ENCODE assay signal across 2 cellular contexts in the genomic region with DNA sequence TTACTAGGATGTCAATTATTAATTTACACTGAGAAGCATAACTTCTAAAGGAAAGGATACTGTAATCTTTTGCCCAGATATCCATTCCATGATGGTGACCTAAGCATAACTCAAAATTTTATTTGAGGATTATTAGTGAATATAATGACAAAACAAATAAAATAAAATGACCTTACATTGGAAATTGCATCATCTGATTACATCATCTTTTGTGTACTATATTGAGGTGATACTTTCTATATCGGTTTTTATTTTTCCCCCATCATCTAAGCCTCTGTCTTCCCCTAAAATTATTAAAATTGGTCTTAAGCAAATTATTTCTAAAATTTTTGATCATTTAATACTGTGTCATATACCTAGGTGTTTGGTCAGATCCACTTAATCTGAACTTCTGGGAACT.
A peak's percentile ranks its signal among the peaks of the same experiment; 100 is the strongest.
TF ChIP-seq lines count a peak whose summit lies in the region.

No MANE protein-coding gene starts in this region.

TF ChIP-seq in HepG2, 621 proteins besides CTCF, POLR2A, EP300 and RAD21:
- TF ChIP-seq USF2 (IDR thresholded peaks at IDR 0.05; ENCODE audit: low read depth, low read length) (no peak), USF2 (CRISPR knock-in tag; IDR thresholded peaks at IDR 0.05; ENCODE audit: borderline replicate concordance) (no peak), ZNF766 (CRISPR knock-in tag; IDR thresholded peaks at IDR 0.05; ENCODE audit: borderline replicate concordance) (no peak), ZNF24 (IDR thresholded peaks at IDR 0.05) (no peak), STAG1 (CRISPR knock-in tag; IDR thresholded peaks at IDR 0.05) (no peak), FOXK1 (CRISPR knock-in tag; IDR thresholded peaks at IDR 0.05; ENCODE audit: borderline replicate concordance, low read depth) (no peak), CEBPB (IDR thresholded peaks at IDR 0.05; ENCODE audit: borderline replicate concordance, low read depth, low read length) (0 out of 2 replicates have a peak, but pooled peaks have one; percentile 14), ATF7 (IDR thresholded peaks at IDR 0.05) (peak; percentile 86), ATF7 (CRISPR knock-in tag; IDR thresholded peaks at IDR 0.05) (no peak), DMTF1 (CRISPR knock-in tag; IDR thresholded peaks at IDR 0.05) (no peak)
TF ChIP-seq in HepG2: peak in this region for 2.

TF ChIP-seq in K562, 482 proteins besides CTCF, POLR2A, EP300 and RAD21:
- no peak for TF ChIP-seq NCOA6 (IDR thresholded peaks at IDR 0.05)
- peak; percentile 93 for TF ChIP-seq ATF3 (IDR thresholded peaks at IDR 0.05)
- no peak for TF ChIP-seq ATF3 (CRISPR knock-in tag; conservative IDR thresholded peaks at IDR 0.05)
- no peak for TF ChIP-seq NEUROD1 (IDR thresholded peaks at IDR 0.05; ENCODE audit: borderline replicate concordance, low read depth, low read length, partially characterized antibody)
- no peak for TF ChIP-seq BRD9 (IDR thresholded peaks at IDR 0.05; ENCODE audit: low read depth, partially characterized antibody)
- TF ChIP-seq, protein P1, sequence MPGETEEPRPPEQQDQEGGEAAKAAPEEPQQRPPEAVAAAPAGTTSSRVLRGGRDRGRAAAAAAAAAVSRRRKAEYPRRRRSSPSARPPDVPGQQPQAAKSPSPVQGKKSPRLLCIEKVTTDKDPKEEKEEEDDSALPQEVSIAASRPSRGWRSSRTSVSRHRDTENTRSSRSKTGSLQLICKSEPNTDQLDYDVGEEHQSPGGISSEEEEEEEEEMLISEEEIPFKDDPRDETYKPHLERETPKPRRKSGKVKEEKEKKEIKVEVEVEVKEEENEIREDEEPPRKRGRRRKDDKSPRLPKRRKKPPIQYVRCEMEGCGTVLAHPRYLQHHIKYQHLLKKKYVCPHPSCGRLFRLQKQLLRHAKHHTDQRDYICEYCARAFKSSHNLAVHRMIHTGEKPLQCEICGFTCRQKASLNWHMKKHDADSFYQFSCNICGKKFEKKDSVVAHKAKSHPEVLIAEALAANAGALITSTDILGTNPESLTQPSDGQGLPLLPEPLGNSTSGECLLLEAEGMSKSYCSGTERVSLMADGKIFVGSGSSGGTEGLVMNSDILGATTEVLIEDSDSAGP (CRISPR knock-in tag; IDR thresholded peaks at IDR 0.05), result no peak
- TF ChIP-seq ATF4 (CRISPR knock-in tag; IDR thresholded peaks at IDR 0.05), result 0 out of 2 replicates have a peak, but pooled peaks have one; percentile 23
- peak; percentile 78 for TF ChIP-seq CEBPB (tag; IDR thresholded peaks at IDR 0.05)
- no peak for TF ChIP-seq ZNF174 (CRISPR knock-in tag; IDR thresholded peaks at IDR 0.05)
- TF ChIP-seq, protein P2, sequence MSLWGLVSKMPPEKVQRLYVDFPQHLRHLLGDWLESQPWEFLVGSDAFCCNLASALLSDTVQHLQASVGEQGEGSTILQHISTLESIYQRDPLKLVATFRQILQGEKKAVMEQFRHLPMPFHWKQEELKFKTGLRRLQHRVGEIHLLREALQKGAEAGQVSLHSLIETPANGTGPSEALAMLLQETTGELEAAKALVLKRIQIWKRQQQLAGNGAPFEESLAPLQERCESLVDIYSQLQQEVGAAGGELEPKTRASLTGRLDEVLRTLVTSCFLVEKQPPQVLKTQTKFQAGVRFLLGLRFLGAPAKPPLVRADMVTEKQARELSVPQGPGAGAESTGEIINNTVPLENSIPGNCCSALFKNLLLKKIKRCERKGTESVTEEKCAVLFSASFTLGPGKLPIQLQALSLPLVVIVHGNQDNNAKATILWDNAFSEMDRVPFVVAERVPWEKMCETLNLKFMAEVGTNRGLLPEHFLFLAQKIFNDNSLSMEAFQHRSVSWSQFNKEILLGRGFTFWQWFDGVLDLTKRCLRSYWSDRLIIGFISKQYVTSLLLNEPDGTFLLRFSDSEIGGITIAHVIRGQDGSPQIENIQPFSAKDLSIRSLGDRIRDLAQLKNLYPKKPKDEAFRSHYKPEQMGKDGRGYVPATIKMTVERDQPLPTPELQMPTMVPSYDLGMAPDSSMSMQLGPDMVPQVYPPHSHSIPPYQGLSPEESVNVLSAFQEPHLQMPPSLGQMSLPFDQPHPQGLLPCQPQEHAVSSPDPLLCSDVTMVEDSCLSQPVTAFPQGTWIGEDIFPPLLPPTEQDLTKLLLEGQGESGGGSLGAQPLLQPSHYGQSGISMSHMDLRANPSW (CRISPR knock-in tag; IDR thresholded peaks at IDR 0.05), result no peak
- TF ChIP-seq ZFP30 (CRISPR knock-in tag; IDR thresholded peaks at IDR 0.05; ENCODE audit: borderline replicate concordance), result no peak
- TF ChIP-seq, protein P3, sequence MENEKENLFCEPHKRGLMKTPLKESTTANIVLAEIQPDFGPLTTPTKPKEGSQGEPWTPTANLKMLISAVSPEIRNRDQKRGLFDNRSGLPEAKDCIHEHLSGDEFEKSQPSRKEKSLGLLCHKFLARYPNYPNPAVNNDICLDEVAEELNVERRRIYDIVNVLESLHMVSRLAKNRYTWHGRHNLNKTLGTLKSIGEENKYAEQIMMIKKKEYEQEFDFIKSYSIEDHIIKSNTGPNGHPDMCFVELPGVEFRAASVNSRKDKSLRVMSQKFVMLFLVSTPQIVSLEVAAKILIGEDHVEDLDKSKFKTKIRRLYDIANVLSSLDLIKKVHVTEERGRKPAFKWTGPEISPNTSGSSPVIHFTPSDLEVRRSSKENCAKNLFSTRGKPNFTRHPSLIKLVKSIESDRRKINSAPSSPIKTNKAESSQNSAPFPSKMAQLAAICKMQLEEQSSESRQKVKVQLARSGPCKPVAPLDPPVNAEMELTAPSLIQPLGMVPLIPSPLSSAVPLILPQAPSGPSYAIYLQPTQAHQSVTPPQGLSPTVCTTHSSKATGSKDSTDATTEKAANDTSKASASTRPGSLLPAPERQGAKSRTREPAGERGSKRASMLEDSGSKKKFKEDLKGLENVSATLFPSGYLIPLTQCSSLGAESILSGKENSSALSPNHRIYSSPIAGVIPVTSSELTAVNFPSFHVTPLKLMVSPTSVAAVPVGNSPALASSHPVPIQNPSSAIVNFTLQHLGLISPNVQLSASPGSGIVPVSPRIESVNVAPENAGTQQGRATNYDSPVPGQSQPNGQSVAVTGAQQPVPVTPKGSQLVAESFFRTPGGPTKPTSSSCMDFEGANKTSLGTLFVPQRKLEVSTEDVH (IDR thresholded peaks at IDR 0.05; ENCODE audit: low read depth, partially characterized antibody), result no peak
- TF ChIP-seq U2AF2 (optimal IDR thresholded peaks at IDR 0.05; ENCODE audit: low read depth, low read length), result no peak
- TF ChIP-seq ATF7 (IDR thresholded peaks at IDR 0.05), result peak; percentile 53; the same call in 1 of the 2 replicates
- no peak for TF ChIP-seq ZNF518B (CRISPR knock-in tag; IDR thresholded peaks at IDR 0.05)
- TF ChIP-seq CEBPG (CRISPR knock-in tag; IDR thresholded peaks at IDR 0.05), result no peak
- peak; percentile 87 to 94 for TF ChIP-seq CEBPG (tag; conservative IDR thresholded peaks at IDR 0.05 in 1 of 2, IDR thresholded peaks at IDR 0.05 in 1 of 2)
- TF ChIP-seq TRIM24 (IDR thresholded peaks at IDR 0.05), result peak; percentile 38 to 70; a peak in 3 of 4 replicates
- no peak for TF ChIP-seq DPF2 (IDR thresholded peaks at IDR 0.05)
- no peak for TF ChIP-seq DACH1 (IDR thresholded peaks at IDR 0.05; ENCODE audit: partially characterized antibody)
